In the genomic region with DNA sequence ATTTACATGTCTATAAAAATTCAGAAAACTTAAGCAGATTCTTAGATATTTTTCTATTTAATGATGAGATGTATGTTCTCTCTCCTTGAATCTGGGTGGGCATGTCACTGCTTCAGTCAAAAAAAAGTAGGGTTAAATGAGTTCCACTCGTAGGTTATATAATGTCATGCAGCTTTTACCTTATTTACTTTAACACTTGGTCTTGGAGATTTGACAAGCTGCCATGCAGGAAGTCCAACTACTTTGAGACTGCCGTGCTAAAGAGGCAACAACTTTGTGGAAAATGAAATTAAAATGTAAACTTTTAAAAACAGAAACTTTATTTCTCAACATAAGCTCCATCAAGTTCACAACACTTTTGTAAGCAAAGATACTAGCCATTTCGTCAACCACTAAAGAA, we compare ENCODE assay signal across 27 cellular contexts.
"Had no signal": no experiment of that assay in that cellular context is flagged by ENCODE, and none has a peak within 500 bp of the region (broad histone marks: within the 10 kb centered on the region; RNA-seq: fewer than 3 reads in every experiment).

No MANE protein-coding gene starts in this region.

- H3K27ac ChIP-seq: adrenal gland, body of pancreas, breast epithelium, Peyer's patch, RWPE1, WERI-Rb-1 had no signal

- DNase-seq: activated CD4-positive, alpha-beta T cell treated with anti-CD3 and anti-CD28 coated beads for 36 hours; activated CD4-positive, alpha-beta T cell treated with anti-CD3 and anti-CD28 coated beads, Interleukin-2, amount 10 ng/mL, durations not matched to agents 7 days and 5 days; activated CD4-positive, alpha-beta T cell treated with anti-CD3 and anti-CD28 coated beads, Interleukin-2, amount 50 U/mL, for 48 hours; activated CD8-positive, alpha-beta T cell treated with anti-CD3 and anti-CD28 coated beads, Interleukin-2, amount 10 ng/mL, durations not matched to agents 7 days and 5 days; activated gamma-delta T cell; activated naive CD4-positive, alpha-beta T cell treated with Interleukin-2 at 50 U/mL for 16 hours; activated naive CD8-positive, alpha-beta T cell treated with anti-CD3 and anti-CD28 coated beads, Interleukin-2, amount 10 ng/mL, durations not matched to agents 7 days and 5 days; activated T-cell treated with anti-CD3 and anti-CD28 coated beads, Interleukin-2, amount 50 U/mL, for 24 hours; adrenal gland; NCI-H1048; NCI-H1105 treated with DMSO at 0.1 percent for 48 hours; NCI-H1436; NCI-H1694; NCI-H2029; NCI-H345; NCI-H524 treated with DMSO at 0.1 percent for 48 hours; NCI-H748 treated with DMSO at 0.1 percent for 48 hours; NK-92 treated with Interleukin-12 subunit alpha and Interleukin-12 subunit beta, amount 100 ng/mL, for 24 hours; PC-3; Peyer's patch; SIG-M5; T1000; WERI-Rb-1 had no signal

- H3K27me3 ChIP-seq: adrenal gland, body of pancreas, breast epithelium, Peyer's patch had no signal

- H3K36me3 ChIP-seq: adrenal gland, breast epithelium, Peyer's patch, WERI-Rb-1 had no signal

- H3K4me3 ChIP-seq: adrenal gland, body of pancreas, breast epithelium, Peyer's patch had no signal

- H3K4me1 ChIP-seq: adrenal gland, body of pancreas, breast epithelium, Peyer's patch had no signal

- ATAC-seq: activated CD4-positive, alpha-beta T cell treated with anti-CD3 and anti-CD28 coated beads for 36 hours; activated CD8-positive, alpha-beta T cell treated with anti-CD3 and anti-CD28 coated beads, Interleukin-2, amount 10 ng/mL, durations not matched to agents 7 days and 5 days; body of pancreas; PC-3; Right ventricle myocardium inferior had no signal

- H3K9me3 ChIP-seq: adrenal gland, body of pancreas, breast epithelium, Peyer's patch had no signal
